ENCODE assay signal across 8 cellular contexts in the genomic region with DNA sequence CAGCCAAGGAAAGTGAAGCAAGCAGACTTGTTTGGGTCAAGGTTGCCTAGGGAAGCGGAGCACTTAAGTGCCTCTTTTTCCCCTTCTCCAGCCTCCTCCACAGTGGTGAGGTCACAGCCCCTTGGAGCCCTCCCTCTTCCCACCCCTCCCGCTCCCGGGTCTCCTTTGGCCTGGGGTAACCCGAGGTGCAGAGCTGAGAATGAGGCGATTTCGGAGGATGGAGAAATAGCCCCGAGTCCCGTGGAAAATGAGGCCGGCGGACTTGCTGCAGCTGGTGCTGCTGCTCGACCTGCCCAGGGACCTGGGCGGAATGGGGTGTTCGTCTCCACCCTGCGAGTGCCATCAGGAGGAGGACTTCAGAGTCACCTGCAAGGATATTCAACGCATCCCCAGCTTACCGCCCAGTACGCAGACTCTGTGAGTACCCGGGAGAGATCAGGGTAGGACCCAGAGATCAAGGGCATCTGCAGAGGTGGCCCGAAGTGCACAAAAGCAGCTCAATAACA. TPM values are rescaled to one million over a fixed set of nuclear protein-coding genes. Genes with fewer than 3 reads are reported as not detected.
DNase-seq lines count a peak whose midpoint lies in the region; ATAC-seq and TF ChIP-seq lines count a peak whose summit lies in the region.

A gene (plus strand): TSS at position 188 of the 506 bp plus-strand sequence. CDS start 60 bp downstream, at position 248.

- H3K79me2 ChIP-seq in HCT116 (ENCODE audit: insufficient read depth, low read length), result no peaks in the 10 kb centered on the region

- CTCF ChIA-PET in HCT116 (lab: Charles Lee), result interaction anchor here (0.8 to 2.5 kb wide), 4 partner anchors 10 to 509 kb away, joined by 3 to 7 read pairs (median 3); no protein-coding TSS in a partner anchor
- CTCF ChIA-PET in activated CD4-positive, alpha-beta memory T cell treated with anti-CD3 and anti-CD28 coated beads for 36 hours (lab: Charles Lee), result interaction anchor here (0.8 to 7.3 kb wide), 11 partner anchors 12 to 509 kb away, joined by 3 to 112 read pairs (median 7); a partner anchor contains a TSS

- no peaks in the 10 kb centered on the region for H3K9me2 ChIP-seq in HCT116 (ENCODE audit: insufficient read depth)

- no TSS peak for BruUV-seq in HCT116 (replicated peaks; lab: Mats Ljungman, UMichigan)

- H3K4me1 Mint-ChIP-seq in activated CD4-positive, alpha-beta memory T cell treated with anti-CD3 and anti-CD28 coated beads for 36 hours (ENCODE audit: low read depth), result peaks cover 38% of the 10 kb centered on the region
- H3K4me1 Mint-ChIP-seq in progenitor cell of endocrine pancreas (ENCODE audit: low read depth), result peaks cover 4% of the 10 kb centered on the region

- H3K9ac ChIP-seq in HCT116 (ENCODE audit: low read length), result peak within 1 kb of the TSS; percentile 28; the same call in 1 of the 2 replicates

- no peaks in the 10 kb centered on the region for H3K36me3 Mint-ChIP-seq in activated CD4-positive, alpha-beta memory T cell treated with anti-CD3 and anti-CD28 coated beads for 36 hours
- no peaks in the 10 kb centered on the region for H3K36me3 Mint-ChIP-seq in progenitor cell of endocrine pancreas (ENCODE audit: insufficient read depth)

- TF ChIP-seq CTCF in HCT116 (IDR thresholded peaks at IDR 0.05 in 2 of 3, conservative IDR thresholded peaks at IDR 0.05 in 1 of 3; ENCODE audit: borderline replicate concordance in 1 of 3, insufficient read depth in 1 of 3, low read depth in 2 of 3, low read length in 2 of 3) (no peak), progenitor cell of endocrine pancreas (IDR thresholded peaks at IDR 0.05; ENCODE audit: unreplicated experiment) (no peak)

- H3K9me3 ChIP-seq in HCT116 (ENCODE audit: control insufficient read depth in 1 of 2, insufficient read depth in 1 of 2, low read depth in 1 of 2, low read length in 2 of 2), result no peaks in the 10 kb centered on the region

- peak within 1 kb of the TSS; percentile 73 for H3K4me3 Mint-ChIP-seq in activated CD4-positive, alpha-beta memory T cell treated with anti-CD3 and anti-CD28 coated beads for 36 hours
- H3K4me3 Mint-ChIP-seq in progenitor cell of endocrine pancreas (ENCODE audit: low read depth), result peak within 1 kb of the TSS; percentile 79

- H3K27me3 Mint-ChIP-seq in activated CD4-positive, alpha-beta memory T cell treated with anti-CD3 and anti-CD28 coated beads for 36 hours, result peaks cover 7% of the 10 kb centered on the region
- peaks cover 45% of the 10 kb centered on the region for H3K27me3 Mint-ChIP-seq in progenitor cell of endocrine pancreas

- no peak for TF ChIP-seq POLR2A in HCT116 (IDR thresholded peaks at IDR 0.05; ENCODE audit: borderline replicate concordance, extremely low read depth, insufficient read depth, insufficient read length)

- peak within 1 kb of the TSS; percentile 90 for H2AFZ ChIP-seq in HCT116 (ENCODE audit: low read depth, low read length, poor library complexity, severe bottlenecking)

- H3K36me3 ChIP-seq in HCT116 (ENCODE audit: control insufficient read depth in 1 of 2, insufficient read depth in 2 of 2, low read length in 2 of 2), result no peaks in the 10 kb centered on the region

- H4K20me1 ChIP-seq in HCT116 (ENCODE audit: insufficient read depth), result no peaks in the 10 kb centered on the region

- no peaks in the 10 kb centered on the region for H3K27me3 ChIP-seq in HCT116 (ENCODE audit: insufficient read depth, low read length)

- DNase-seq in HCT116 (ENCODE audit: low read depth, low spot score), result no peak
- DNase-seq in activated CD4-positive, alpha-beta memory T cell treated with anti-CD3 and anti-CD28 coated beads for 36 hours, result no peak
- DNase-seq in Right ventricle myocardium superior, result peak; percentile 42
- no peak for DNase-seq in progenitor cell of endocrine pancreas (ENCODE audit: low spot score, unreplicated experiment)
- no peak for DNase-seq in cerebellar nuclear complex (lab: John Stamatoyannopoulos, UW)
- no peak for DNase-seq in HCEC 1CT
- no peak for DNase-seq in KG1 (lab: John Stamatoyannopoulos, UW)

- peaks cover 0 to 4% of the 10 kb centered on the region in 2 experiments; a peak in 1 of 4 replicates for H3K4me1 ChIP-seq in HCT116 (ENCODE audit: control insufficient read depth in 1 of 2, insufficient read depth in 2 of 2, low read length in 2 of 2)

- POLR2A ChIA-PET in HCT116 (lab: Charles Lee), result no interaction called here
- POLR2A ChIA-PET in activated CD4-positive, alpha-beta memory T cell treated with anti-CD3 and anti-CD28 coated beads for 36 hours (lab: Charles Lee), result interaction anchor here (0.9 kb wide), 1 partner anchor 13 kb away, joined by 3 read pairs; no protein-coding TSS in a partner anchor

- ATAC-seq in HCT116, result peak; percentile 19; the same call in 1 of the 2 replicates
- peak; percentile 47 for ATAC-seq in Right ventricle myocardium superior (ENCODE audit: poor library complexity)
- ATAC-seq in HG03045 (IDR thresholded peaks at IDR 0.05; ENCODE audit: unreplicated experiment), result no peak

- H3K4me2 ChIP-seq in HCT116 (ENCODE audit: low read length), result peak within 1 kb of the TSS; percentile 91

- RAD21 ChIA-PET in HCT116 (lab: Charles Lee; ENCODE audit: low non-redundant PET in 1 of 2, low total read pairs in 2 of 2, uncharacterized antibody in 2 of 2, unreplicated experiment in 2 of 2), result no interaction called here

- H3K9me3 Mint-ChIP-seq in activated CD4-positive, alpha-beta memory T cell treated with anti-CD3 and anti-CD28 coated beads for 36 hours, result no peaks in the 10 kb centered on the region
- no peaks in the 10 kb centered on the region for H3K9me3 Mint-ChIP-seq in progenitor cell of endocrine pancreas (ENCODE audit: low read depth)

- no peak within 1 kb of the TSS for H3K27ac Mint-ChIP-seq in activated CD4-positive, alpha-beta memory T cell treated with anti-CD3 and anti-CD28 coated beads for 36 hours
- no peak within 1 kb of the TSS for H3K27ac Mint-ChIP-seq in progenitor cell of endocrine pancreas

- intact Hi-C loops in HCT116 (cut with micrococcal nuclease), result loop anchor here (2.0 kb wide), 1 partner anchor 209 kb away; no protein-coding TSS in a partner anchor
- intact Hi-C loops in activated CD4-positive, alpha-beta memory T cell treated with anti-CD3 and anti-CD28 coated beads for 36 hours (cut with micrococcal nuclease), result loop anchor here (1.0 to 2.0 kb wide), 4 partner anchors 32 to 509 kb away; no protein-coding TSS in a partner anchor
- intact Hi-C loops in Right ventricle myocardium superior (cut with DNase I), result loop anchor here (5.0 to 10.0 kb wide), 2 partner anchors 37 to 219 kb away; no protein-coding TSS in a partner anchor

- no peak within 1 kb of the TSS for H3K27ac ChIP-seq in HCT116 (ENCODE audit: low read depth, low read length)

- TF ChIP-seq RAD21 in HCT116 (IDR thresholded peaks at IDR 0.05; ENCODE audit: low read depth), result no peak

- peak within 1 kb of the TSS; percentile 31 to 55 for H3K4me3 ChIP-seq in HCT116 (replicated peaks in 1 of 2; ENCODE audit: low read depth in 1 of 2, low read length in 2 of 2)

TF ChIP-seq in HCT116, 20 proteins besides CTCF, POLR2A, EP300 and RAD21 (continues in another document):
- TF ChIP-seq EZH2phosphoT487 (IDR thresholded peaks at IDR 0.05; ENCODE audit: borderline replicate concordance) (no peak), ELF1 (IDR thresholded peaks at IDR 0.05; ENCODE audit: borderline replicate concordance, low read depth) (no peak), JUND (IDR thresholded peaks at IDR 0.05) (no peak), POLR2AphosphoS5 (IDR thresholded peaks at IDR 0.05; ENCODE audit: low read depth, low read length) (no peak), YY1 (IDR thresholded peaks at IDR 0.05; ENCODE audit: extremely low read depth, insufficient replicate concordance, low read depth, low read length) (no peak), SRF (IDR thresholded peaks at IDR 0.05; ENCODE audit: low read depth) (no peak), SIN3A (IDR thresholded peaks at IDR 0.05; ENCODE audit: low read depth) (no peak), EGR1 (IDR thresholded peaks at IDR 0.05; ENCODE audit: low read depth) (no peak)
- TF ChIP-seq, protein P1, sequence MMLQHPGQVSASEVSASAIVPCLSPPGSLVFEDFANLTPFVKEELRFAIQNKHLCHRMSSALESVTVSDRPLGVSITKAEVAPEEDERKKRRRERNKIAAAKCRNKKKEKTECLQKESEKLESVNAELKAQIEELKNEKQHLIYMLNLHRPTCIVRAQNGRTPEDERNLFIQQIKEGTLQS (IDR thresholded peaks at IDR 0.05), result no peak
- TF ChIP-seq, protein P2, sequence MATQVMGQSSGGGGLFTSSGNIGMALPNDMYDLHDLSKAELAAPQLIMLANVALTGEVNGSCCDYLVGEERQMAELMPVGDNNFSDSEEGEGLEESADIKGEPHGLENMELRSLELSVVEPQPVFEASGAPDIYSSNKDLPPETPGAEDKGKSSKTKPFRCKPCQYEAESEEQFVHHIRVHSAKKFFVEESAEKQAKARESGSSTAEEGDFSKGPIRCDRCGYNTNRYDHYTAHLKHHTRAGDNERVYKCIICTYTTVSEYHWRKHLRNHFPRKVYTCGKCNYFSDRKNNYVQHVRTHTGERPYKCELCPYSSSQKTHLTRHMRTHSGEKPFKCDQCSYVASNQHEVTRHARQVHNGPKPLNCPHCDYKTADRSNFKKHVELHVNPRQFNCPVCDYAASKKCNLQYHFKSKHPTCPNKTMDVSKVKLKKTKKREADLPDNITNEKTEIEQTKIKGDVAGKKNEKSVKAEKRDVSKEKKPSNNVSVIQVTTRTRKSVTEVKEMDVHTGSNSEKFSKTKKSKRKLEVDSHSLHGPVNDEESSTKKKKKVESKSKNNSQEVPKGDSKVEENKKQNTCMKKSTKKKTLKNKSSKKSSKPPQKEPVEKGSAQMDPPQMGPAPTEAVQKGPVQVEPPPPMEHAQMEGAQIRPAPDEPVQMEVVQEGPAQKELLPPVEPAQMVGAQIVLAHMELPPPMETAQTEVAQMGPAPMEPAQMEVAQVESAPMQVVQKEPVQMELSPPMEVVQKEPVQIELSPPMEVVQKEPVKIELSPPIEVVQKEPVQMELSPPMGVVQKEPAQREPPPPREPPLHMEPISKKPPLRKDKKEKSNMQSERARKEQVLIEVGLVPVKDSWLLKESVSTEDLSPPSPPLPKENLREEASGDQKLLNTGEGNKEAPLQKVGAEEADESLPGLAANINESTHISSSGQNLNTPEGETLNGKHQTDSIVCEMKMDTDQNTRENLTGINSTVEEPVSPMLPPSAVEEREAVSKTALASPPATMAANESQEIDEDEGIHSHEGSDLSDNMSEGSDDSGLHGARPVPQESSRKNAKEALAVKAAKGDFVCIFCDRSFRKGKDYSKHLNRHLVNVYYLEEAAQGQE (IDR thresholded peaks at IDR 0.05; ENCODE audit: low read depth), result no peak
- TF ChIP-seq, protein P3, sequence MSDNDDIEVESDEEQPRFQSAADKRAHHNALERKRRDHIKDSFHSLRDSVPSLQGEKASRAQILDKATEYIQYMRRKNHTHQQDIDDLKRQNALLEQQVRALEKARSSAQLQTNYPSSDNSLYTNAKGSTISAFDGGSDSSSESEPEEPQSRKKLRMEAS (IDR thresholded peaks at IDR 0.05), result no peak

RNA-seq across cellular contexts. Expression of the gene that starts here (rescaled TPM):
- total RNA-seq in HCT116 (2021; ENCODE audit: unreplicated experiment) (not detected), Right ventricle myocardium superior (not detected), progenitor cell of endocrine pancreas (0.24 TPM in 1 of 2 replicates, not detected in the other)
- polyA plus RNA-seq in HCT116 (2012), result 0.04 TPM in 1 of 2 replicates, not detected in the other
- total RNA-seq in activated CD4-positive, alpha-beta memory T cell treated with anti-CD3 and anti-CD28 coated beads for 36 hours, result not detected

Comparison
In these comparisons a context has a peak if more than half of its experiments do, and no peak if none do; other contexts are left out.
1. Peak in ATAC-seq, H3K4me3 ChIP-seq, H3K9ac ChIP-seq and H3K4me2 ChIP-seq in HCT116; RNA of the gene not detected or under 1 TPM.
2. Peak in DNase-seq and ATAC-seq in Right ventricle myocardium superior; RNA of the gene not detected or under 1 TPM.